Comparison of ENCODE assay signal across 1 cellular context in the genomic region with DNA sequence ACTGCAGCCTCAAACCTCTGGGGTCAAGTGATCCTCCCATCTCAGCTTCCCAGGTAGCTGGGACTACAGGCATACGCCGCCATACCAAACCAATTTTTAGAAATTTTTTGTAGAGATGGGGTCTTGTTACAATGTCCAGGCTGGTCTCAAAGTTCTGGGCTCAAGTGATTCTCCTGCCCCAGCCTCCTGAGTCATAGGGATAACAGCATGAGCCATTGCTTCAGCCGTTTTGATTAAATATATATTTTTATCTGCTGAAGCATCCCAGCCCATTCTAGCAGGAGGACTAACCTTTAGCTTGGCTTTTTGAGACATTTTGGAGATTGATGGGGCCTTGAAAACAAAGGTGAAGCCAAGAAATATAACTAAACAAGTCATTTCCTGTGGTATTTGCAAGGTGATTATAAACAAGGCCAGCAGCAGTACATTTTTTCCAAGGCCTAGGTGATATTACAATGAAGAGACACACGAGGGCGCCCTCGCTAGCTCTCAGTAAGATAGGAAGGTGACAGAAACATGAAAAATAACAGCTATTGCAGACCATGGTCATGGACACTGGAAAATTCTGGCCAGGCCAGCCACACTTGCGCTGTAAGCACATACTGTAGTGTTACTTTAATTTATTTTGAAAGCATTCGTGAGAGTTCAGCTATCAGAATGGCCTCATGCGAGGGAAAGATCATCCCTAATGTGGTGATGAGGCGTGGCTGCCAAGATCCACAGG.
TF ChIP-seq lines count a peak whose summit lies in the region.

No MANE protein-coding gene starts in this region.

TF ChIP-seq in GM23338, 12 proteins besides CTCF, POLR2A, EP300 and RAD21 (continued from another document):
- TF ChIP-seq, protein P1, sequence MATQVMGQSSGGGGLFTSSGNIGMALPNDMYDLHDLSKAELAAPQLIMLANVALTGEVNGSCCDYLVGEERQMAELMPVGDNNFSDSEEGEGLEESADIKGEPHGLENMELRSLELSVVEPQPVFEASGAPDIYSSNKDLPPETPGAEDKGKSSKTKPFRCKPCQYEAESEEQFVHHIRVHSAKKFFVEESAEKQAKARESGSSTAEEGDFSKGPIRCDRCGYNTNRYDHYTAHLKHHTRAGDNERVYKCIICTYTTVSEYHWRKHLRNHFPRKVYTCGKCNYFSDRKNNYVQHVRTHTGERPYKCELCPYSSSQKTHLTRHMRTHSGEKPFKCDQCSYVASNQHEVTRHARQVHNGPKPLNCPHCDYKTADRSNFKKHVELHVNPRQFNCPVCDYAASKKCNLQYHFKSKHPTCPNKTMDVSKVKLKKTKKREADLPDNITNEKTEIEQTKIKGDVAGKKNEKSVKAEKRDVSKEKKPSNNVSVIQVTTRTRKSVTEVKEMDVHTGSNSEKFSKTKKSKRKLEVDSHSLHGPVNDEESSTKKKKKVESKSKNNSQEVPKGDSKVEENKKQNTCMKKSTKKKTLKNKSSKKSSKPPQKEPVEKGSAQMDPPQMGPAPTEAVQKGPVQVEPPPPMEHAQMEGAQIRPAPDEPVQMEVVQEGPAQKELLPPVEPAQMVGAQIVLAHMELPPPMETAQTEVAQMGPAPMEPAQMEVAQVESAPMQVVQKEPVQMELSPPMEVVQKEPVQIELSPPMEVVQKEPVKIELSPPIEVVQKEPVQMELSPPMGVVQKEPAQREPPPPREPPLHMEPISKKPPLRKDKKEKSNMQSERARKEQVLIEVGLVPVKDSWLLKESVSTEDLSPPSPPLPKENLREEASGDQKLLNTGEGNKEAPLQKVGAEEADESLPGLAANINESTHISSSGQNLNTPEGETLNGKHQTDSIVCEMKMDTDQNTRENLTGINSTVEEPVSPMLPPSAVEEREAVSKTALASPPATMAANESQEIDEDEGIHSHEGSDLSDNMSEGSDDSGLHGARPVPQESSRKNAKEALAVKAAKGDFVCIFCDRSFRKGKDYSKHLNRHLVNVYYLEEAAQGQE (IDR thresholded peaks at IDR 0.05; ENCODE audit: unreplicated experiment) = no peak
- TF ChIP-seq, protein P2, sequence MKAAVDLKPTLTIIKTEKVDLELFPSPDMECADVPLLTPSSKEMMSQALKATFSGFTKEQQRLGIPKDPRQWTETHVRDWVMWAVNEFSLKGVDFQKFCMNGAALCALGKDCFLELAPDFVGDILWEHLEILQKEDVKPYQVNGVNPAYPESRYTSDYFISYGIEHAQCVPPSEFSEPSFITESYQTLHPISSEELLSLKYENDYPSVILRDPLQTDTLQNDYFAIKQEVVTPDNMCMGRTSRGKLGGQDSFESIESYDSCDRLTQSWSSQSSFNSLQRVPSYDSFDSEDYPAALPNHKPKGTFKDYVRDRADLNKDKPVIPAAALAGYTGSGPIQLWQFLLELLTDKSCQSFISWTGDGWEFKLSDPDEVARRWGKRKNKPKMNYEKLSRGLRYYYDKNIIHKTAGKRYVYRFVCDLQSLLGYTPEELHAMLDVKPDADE (IDR thresholded peaks at IDR 0.05) = no peak
- TF ChIP-seq EZH2phosphoT487 (IDR thresholded peaks at IDR 0.05; ENCODE audit: unreplicated experiment) (no peak), STAT1 (IDR thresholded peaks at IDR 0.05; ENCODE audit: unreplicated experiment) (no peak), EZH2 (IDR thresholded peaks at IDR 0.05; ENCODE audit: low read depth, unreplicated experiment) (no peak)
TF ChIP-seq in GM23338: peak in this region for 0.
